21 cellular contexts compared by ENCODE assay signal in genomic region chr19:28234637-28235036, GRCh38.
DNase-seq lines count a peak whose midpoint lies in the region; ATAC-seq, FAIRE-seq and TF ChIP-seq lines count a peak whose summit lies in the region.
"Had no signal": no experiment of that assay in that cellular context is flagged by ENCODE, and none has a peak within 500 bp of the region (broad histone marks: within the 10 kb centered on the region; RNA-seq: fewer than 3 reads in every experiment).

No MANE protein-coding gene starts in this region.

- DNase-seq in A549 (ENCODE audit: low read depth in 1 of 2, low spot score in 1 of 2) (no peak), GM04503 (ENCODE audit: low read depth) (peak; percentile 16), chondrocyte (ENCODE audit: low spot score) (no peak), left kidney (ENCODE audit: low read depth, low spot score) (peak; percentile 48), GM20000 (ENCODE audit: low spot score) (no peak), medulla oblongata (ENCODE audit: extremely low spot score) (no peak)
- DNase-seq: activated CD4-positive, alpha-beta T cell treated with anti-CD3 and anti-CD28 coated beads, Interleukin-2, amount 50 U/mL, for 1 hour; activated naive CD4-positive, alpha-beta T cell treated with anti-CD3 and anti-CD28 coated beads, Interleukin-2, amount 10 ng/mL, durations not matched to agents 7 days and 5 days; anterior cingulate cortex; CD8-positive, alpha-beta T cell; NCI-H1092 treated with DMSO at 0.1 percent for 48 hours; NCI-H2107; NCI-H510A treated with DMSO at 0.1 percent for 48 hours had no signal

- TF ChIP-seq EP300 in A549 (IDR thresholded peaks at IDR 0.05), result no peak

- POLR2A ChIA-PET in A549 (lab: Yijun Ruan, JAX), result no interaction called here

- TF ChIP-seq RAD21 in A549 (conservative IDR thresholded peaks at IDR 0.05 in 1 of 2, IDR thresholded peaks at IDR 0.05 in 1 of 2), result no peak

- CTCF ChIA-PET in A549 (lab: Yijun Ruan, JAX), result interaction anchor here (1.5 kb wide), 1 partner anchor 28 kb away, joined by 3 read pairs; no protein-coding TSS in a partner anchor

- WGBS in A549 (ENCODE audit: missing lambda C conversion rate), result 12% methylated on average over 6 of the region's 6 CpGs

- H3K9me3 ChIP-seq in A549, result peaks cover 13% of the 10 kb centered on the region; the same call in 2 of the 3 replicates

- TF ChIP-seq POLR2A in A549 (IDR thresholded peaks at IDR 0.05; ENCODE audit: low read length), result no peak

- TF ChIP-seq CTCF in A549 (IDR thresholded peaks at IDR 0.05), result no peak
- no peak for TF ChIP-seq CTCF in chondrocyte (IDR thresholded peaks at IDR 0.05)
- TF ChIP-seq CTCF in GM20000 (IDR thresholded peaks at IDR 0.05; ENCODE audit: extremely low read depth, missing control alignments), result no peak

- H3K4me2 ChIP-seq in A549, result no peak overlapping the region

- peak; percentile 79 for FAIRE-seq in A549 (lab: Jason Lieb, UNC)
- FAIRE-seq: frontal cortex, GM18507, H1 had no signal

- ATAC-seq in A549 (no peak), GM18520 (IDR thresholded peaks at IDR 0.05; ENCODE audit: unreplicated experiment) (no peak), GM18517 (IDR thresholded peaks at IDR 0.05; ENCODE audit: unreplicated experiment) (no peak)
- ATAC-seq: CD8-positive, alpha-beta T cell; left lobe of liver had no signal

- H3K27ac Mint-ChIP-seq in chondrocyte (ENCODE audit: unreplicated experiment), result peak overlapping the region; percentile 71
- H3K27ac Mint-ChIP-seq: activated naive CD4-positive, alpha-beta T cell treated with anti-CD3 and anti-CD28 coated beads, Interleukin-2, amount 10 ng/mL, durations not matched to agents 7 days and 5 days; CD8-positive, alpha-beta T cell; dendritic cell treated with granulocyte-macrophage colony-stimulating factor and Interleukin-4, amounts not matched to agents 40 ng/mL and 50 ng/mL, for 4 days had no signal

- no peak overlapping the region for H3K27ac ChIP-seq in A549
- H3K27ac ChIP-seq: RWPE1 had no signal

- peaks cover 12% of the 10 kb centered on the region for H3K4me1 Mint-ChIP-seq in chondrocyte (ENCODE audit: low read depth)
- H3K4me1 Mint-ChIP-seq: activated naive CD4-positive, alpha-beta T cell treated with anti-CD3 and anti-CD28 coated beads, Interleukin-2, amount 10 ng/mL, durations not matched to agents 7 days and 5 days had no signal

- H3K36me3 Mint-ChIP-seq in chondrocyte (ENCODE audit: low read depth), result no peaks in the 10 kb centered on the region
- H3K36me3 Mint-ChIP-seq: activated naive CD4-positive, alpha-beta T cell treated with anti-CD3 and anti-CD28 coated beads, Interleukin-2, amount 10 ng/mL, durations not matched to agents 7 days and 5 days; CD8-positive, alpha-beta T cell had no signal

- H3K4me3 ChIP-seq in A549, result no peak overlapping the region

- H3K27me3 Mint-ChIP-seq in chondrocyte (ENCODE audit: low read depth), result peaks cover 2% of the 10 kb centered on the region
- H3K27me3 Mint-ChIP-seq: activated naive CD4-positive, alpha-beta T cell treated with anti-CD3 and anti-CD28 coated beads, Interleukin-2, amount 10 ng/mL, durations not matched to agents 7 days and 5 days; dendritic cell treated with granulocyte-macrophage colony-stimulating factor and Interleukin-4, amounts not matched to agents 40 ng/mL and 50 ng/mL, for 4 days had no signal

- no peaks in the 10 kb centered on the region for H3K9me3 Mint-ChIP-seq in chondrocyte (ENCODE audit: low read depth)
- H3K9me3 Mint-ChIP-seq: CD8-positive, alpha-beta T cell; dendritic cell treated with granulocyte-macrophage colony-stimulating factor and Interleukin-4, amounts not matched to agents 40 ng/mL and 50 ng/mL, for 4 days had no signal

- H3K4me3 Mint-ChIP-seq in chondrocyte (ENCODE audit: unreplicated experiment), result peak overlapping the region; percentile 34
- H3K4me3 Mint-ChIP-seq: activated naive CD4-positive, alpha-beta T cell treated with anti-CD3 and anti-CD28 coated beads, Interleukin-2, amount 10 ng/mL, durations not matched to agents 7 days and 5 days; CD8-positive, alpha-beta T cell; dendritic cell treated with granulocyte-macrophage colony-stimulating factor and Interleukin-4, amounts not matched to agents 40 ng/mL and 50 ng/mL, for 4 days had no signal

- no peaks in the 10 kb centered on the region for H3K4me1 ChIP-seq in A549

TF ChIP-seq in A549, 52 proteins besides CTCF, POLR2A, EP300 and RAD21:
- TF ChIP-seq ELK1 (IDR thresholded peaks at IDR 0.05; ENCODE audit: low read depth, low read length) (no peak), E2F6 (IDR thresholded peaks at IDR 0.05; ENCODE audit: borderline replicate concordance, low read depth) (no peak), RNF2 (IDR thresholded peaks at IDR 0.05; ENCODE audit: borderline replicate concordance, low read depth) (no peak), POLR2AphosphoS2 (conservative IDR thresholded peaks at IDR 0.05; ENCODE audit: low read length) (no peak), HEYL (CRISPR knock-in tag; IDR thresholded peaks at IDR 0.05) (no peak), HMGXB4 (CRISPR knock-in tag; IDR thresholded peaks at IDR 0.05; ENCODE audit: borderline replicate concordance) (no peak), SREBF2 (IDR thresholded peaks at IDR 0.05) (no peak), JUN (IDR thresholded peaks at IDR 0.05) (no peak), RFX5 (IDR thresholded peaks at IDR 0.05) (no peak), ZNF302 (CRISPR knock-in tag; IDR thresholded peaks at IDR 0.05) (no peak)

Comparison
In these comparisons a context has a peak if more than half of its experiments do, and no peak if none do; other contexts are left out.
1. DNase-seq: peak in GM04503 (single experiment) and left kidney (single experiment); none in A549 (0 of 2), chondrocyte (single experiment), GM20000 (single experiment) and medulla oblongata (single experiment).